ENCODE assay signal across 21 cellular contexts in genomic region chr2:199452200-199452990, GRCh38. TPM values are rescaled to one million over a fixed set of nuclear protein-coding genes. Genes with fewer than 3 reads are reported as not detected.
A peak's percentile ranks its signal among the peaks of the same experiment; 100 is the strongest.
DNase-seq lines count a peak whose midpoint lies in the region; ATAC-seq and FAIRE-seq lines count a peak whose summit lies in the region.
"Had no signal": no experiment of that assay in that cellular context is flagged by ENCODE, and none has a peak within 500 bp of the region (broad histone marks: within the 10 kb centered on the region; RNA-seq: fewer than 3 reads in every experiment).

No MANE protein-coding gene starts in this region.

- H3K36me3 Mint-ChIP-seq in activated naive CD8-positive, alpha-beta T cell treated with anti-CD3 and anti-CD28 coated beads for 36 hours: no peaks in the 10 kb centered on the region
- H3K36me3 Mint-ChIP-seq: CD4-positive, CD25-positive, alpha-beta regulatory T cell; naive thymus-derived CD4-positive, alpha-beta T cell had no signal

- no peaks in the 10 kb centered on the region for H3K9me3 ChIP-seq in MG63
- H3K9me3 ChIP-seq: A549 had no signal

- DNase-seq in NCI-H2107 treated with DMSO at 0.1 percent for 48 hours (lab: John Stamatoyannopoulos, UW; ENCODE audit: unreplicated experiment): peak; percentile 62
- DNase-seq in NCI-H2107 (lab: John Stamatoyannopoulos, UW): no peak
- DNase-seq in MG63: no peak
- DNase-seq in skeletal muscle cell (ENCODE audit: low read depth): peak; percentile 58
- DNase-seq in activated naive CD8-positive, alpha-beta T cell treated with anti-CD3 and anti-CD28 coated beads for 36 hours: no peak
- no peak for DNase-seq in AG20443 (ENCODE audit: low spot score)
- DNase-seq: activated CD4-positive, alpha-beta T cell treated with anti-CD3 and anti-CD28 coated beads, Interleukin-2, amount 50 U/mL, for 4 hours; activated effector memory CD4-positive, alpha-beta T cell treated with anti-CD3 and anti-CD28 coated beads, Interleukin-2, amount 50 U/mL, for 16 hours; caudate nucleus; CD4-positive, CD25-positive, alpha-beta regulatory T cell; DMS79; effector CD4-positive, alpha-beta T cell; mesenchymal stem cell; naive thymus-derived CD4-positive, alpha-beta T cell; NCI-H524; posterior cingulate gyrus had no signal

- ATAC-seq in HG03460 (IDR thresholded peaks at IDR 0.05; ENCODE audit: unreplicated experiment): no peak
- ATAC-seq: A549; esophagus mucosa; naive thymus-derived CD4-positive, alpha-beta T cell had no signal

- no peak overlapping the region for H3K27ac Mint-ChIP-seq in activated naive CD8-positive, alpha-beta T cell treated with anti-CD3 and anti-CD28 coated beads for 36 hours
- H3K27ac Mint-ChIP-seq: CD4-positive, CD25-positive, alpha-beta regulatory T cell; naive thymus-derived CD4-positive, alpha-beta T cell; T-helper 1 cell treated with Interleukin-12 subunit alpha and Interleukin-12 subunit beta and Interleukin-4 antibody, amounts not matched to agents 30 μg/mL and 1 μg/mL, for 36 hours had no signal

- no peak overlapping the region for H3K4me3 Mint-ChIP-seq in activated naive CD8-positive, alpha-beta T cell treated with anti-CD3 and anti-CD28 coated beads for 36 hours
- H3K4me3 Mint-ChIP-seq: CD4-positive, CD25-positive, alpha-beta regulatory T cell; naive thymus-derived CD4-positive, alpha-beta T cell; T-helper 1 cell treated with Interleukin-12 subunit alpha and Interleukin-12 subunit beta and Interleukin-4 antibody, amounts not matched to agents 30 μg/mL and 1 μg/mL, for 36 hours had no signal

- peaks cover 4% of the 10 kb centered on the region; the same call in 1 of the 2 replicates for H3K36me3 ChIP-seq in MG63

- peaks cover 7% of the 10 kb centered on the region for H3K4me1 Mint-ChIP-seq in activated naive CD8-positive, alpha-beta T cell treated with anti-CD3 and anti-CD28 coated beads for 36 hours

- peak; percentile 9 for FAIRE-seq in TTC549 (lab: Jason Lieb, UNC)
- FAIRE-seq: A549 had no signal

- peaks cover 66% of the 10 kb centered on the region for H3K27me3 Mint-ChIP-seq in activated naive CD8-positive, alpha-beta T cell treated with anti-CD3 and anti-CD28 coated beads for 36 hours

- no peaks in the 10 kb centered on the region for H3K27me3 ChIP-seq in MG63

- H3K9me3 Mint-ChIP-seq in activated naive CD8-positive, alpha-beta T cell treated with anti-CD3 and anti-CD28 coated beads for 36 hours: no peaks in the 10 kb centered on the region
- H3K9me3 Mint-ChIP-seq: T-helper 1 cell treated with Interleukin-12 subunit alpha and Interleukin-12 subunit beta and Interleukin-4 antibody, amounts not matched to agents 30 μg/mL and 1 μg/mL, for 36 hours had no signal

- H3K4me3 ChIP-seq in MG63 (peak overlapping the region; percentile 9; the same call in 1 of the 2 replicates), skeletal muscle cell (ENCODE audit: low read depth, low read length) (no peak overlapping the region)
- H3K4me3 ChIP-seq: A549 had no signal

RNA-seq across cellular contexts. Expression of gene SATB2, which starts 5.3 kb away (rescaled TPM):
- 3.4 and 5.1 TPM in 2 replicates for total RNA-seq in MG63 (2014; rRNA removed; shearing (Covaris generic); ENCODE audit: low replicate concordance)
- under 1 TPM; 0.27 to 0.28 TPM for total RNA-seq in activated naive CD8-positive, alpha-beta T cell treated with anti-CD3 and anti-CD28 coated beads for 36 hours
- total RNA-seq: CD4-positive, CD25-positive, alpha-beta regulatory T cell had no signal

Comparison
In these comparisons a context has a peak if more than half of its experiments do, and no peak if none do; other contexts are left out.
1. DNase-seq: peak in NCI-H2107 treated with DMSO at 0.1 percent for 48 hours (single experiment) and skeletal muscle cell (single experiment); none in NCI-H2107 (single experiment), MG63 (single experiment), activated naive CD8-positive, alpha-beta T cell treated with anti-CD3 and anti-CD28 coated beads for 36 hours (single experiment) and AG20443 (single experiment).